In the genomic region with DNA sequence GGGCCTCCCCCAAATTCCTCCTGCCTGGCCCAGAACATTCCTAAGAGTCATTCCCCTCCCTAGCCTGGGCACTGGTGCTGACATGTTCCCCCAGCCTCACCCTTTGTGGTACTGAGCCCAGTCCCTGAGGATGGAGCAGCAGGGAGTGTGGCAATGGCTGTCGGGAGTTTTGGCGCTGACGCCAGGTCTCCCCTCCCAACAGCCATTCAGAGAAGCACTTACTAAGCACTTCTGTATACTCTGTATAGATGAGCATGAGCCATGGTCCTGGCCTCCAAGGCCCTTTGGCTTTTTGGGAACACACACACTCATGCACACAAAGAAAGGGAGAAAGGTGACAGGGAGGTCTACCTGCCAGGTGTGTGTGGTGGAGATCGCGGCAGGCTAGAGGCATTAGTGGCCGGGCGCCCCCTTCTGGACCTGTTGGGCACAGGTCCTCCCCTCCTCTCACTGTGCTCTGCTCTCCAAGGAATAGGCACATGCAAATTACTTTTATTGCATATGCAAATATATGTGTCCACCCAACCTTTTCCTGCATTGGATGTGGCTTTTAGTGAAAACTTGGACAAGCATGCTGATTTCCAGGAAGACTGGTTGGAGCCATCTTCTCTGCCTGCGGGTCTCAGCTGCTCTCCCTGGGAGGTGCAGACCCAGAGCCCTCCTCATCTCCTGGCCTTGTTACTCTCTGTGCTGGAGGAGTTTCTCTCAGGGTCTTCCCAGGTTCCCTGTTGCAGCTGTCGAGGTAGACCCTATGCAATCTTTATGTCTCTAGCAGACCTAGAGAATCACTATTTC, we compare ENCODE assay signal across 7 cellular contexts. TPM values are rescaled to one million over a fixed set of nuclear protein-coding genes. Genes with fewer than 3 reads are reported as not detected.
DNase-seq lines count a peak whose midpoint lies in the region; ATAC-seq and TF ChIP-seq lines count a peak whose summit lies in the region.

No MANE protein-coding gene starts in this region.

- 59% methylated on average over 5 of the region's 9 CpGs for WGBS in mesenchymal stem cell

- H4K8ac ChIP-seq in mesenchymal stem cell (ENCODE audit: low read length): no peak overlapping the region

- H3K9me3 ChIP-seq in mesenchymal stem cell (ENCODE audit: control insufficient read depth, low read length): no peaks in the 10 kb centered on the region

- no peak overlapping the region for H2BK15ac ChIP-seq in mesenchymal stem cell (ENCODE audit: low read depth, poor library complexity, severe bottlenecking)

- TF ChIP-seq CTCF in GM12864 (IDR thresholded peaks at IDR 0.05; ENCODE audit: low read depth, low read length, missing control alignments): peak; percentile 93

- peak; percentile 18 for DNase-seq in GM12864 (ENCODE audit: low read depth)
- peak; percentile 31 for DNase-seq in NCI-H146 treated with DMSO at 0.1 percent for 48 hours (lab: John Stamatoyannopoulos, UW; ENCODE audit: unreplicated experiment)
- peak; percentile 73 for DNase-seq in activated CD4-positive, alpha-beta T cell treated with anti-CD3 and anti-CD28 coated beads, Interleukin-2, amount 50 U/mL, for 1 hour
- peak; percentile 72 for DNase-seq in dermis blood vessel endothelial cell
- peak; percentile 43 for DNase-seq in mesenchymal stem cell
- no peak for DNase-seq in cortex of kidney (lab: John Stamatoyannopoulos, UW)

- H3K4me1 ChIP-seq in mesenchymal stem cell (ENCODE audit: control insufficient read depth, insufficient read depth, low read depth, low read length): no peaks in the 10 kb centered on the region

- H3K9ac ChIP-seq in mesenchymal stem cell (ENCODE audit: low read length): no peak overlapping the region

- no peak overlapping the region for H3K4me2 ChIP-seq in mesenchymal stem cell (ENCODE audit: low read length, poor library complexity, severe bottlenecking)

- no peak overlapping the region for H3K18ac ChIP-seq in mesenchymal stem cell (ENCODE audit: low read depth in 1 of 2, low read length in 2 of 2)

- no peaks in the 10 kb centered on the region for H3K27me3 Mint-ChIP-seq in stimulated activated memory B cell treated with anti-CD40 and anti-IgM and Interleukin-4, amounts not matched to agents 10 μg/mL and 1 μg/mL and 100 μg/mL, for 72 hours

- no peak overlapping the region for H2AFZ ChIP-seq in mesenchymal stem cell (ENCODE audit: low read depth, low read length)

- no peaks in the 10 kb centered on the region for H3K9me3 Mint-ChIP-seq in stimulated activated memory B cell treated with anti-CD40 and anti-IgM and Interleukin-4, amounts not matched to agents 10 μg/mL and 1 μg/mL and 100 μg/mL, for 72 hours

- no peak overlapping the region for H3K4me3 ChIP-seq in GM12864 (ENCODE audit: low read depth, low read length)
- no peak overlapping the region for H3K4me3 ChIP-seq in mesenchymal stem cell (ENCODE audit: insufficient read depth in 1 of 2, low read depth in 1 of 2, low read length in 2 of 2)

- no peaks in the 10 kb centered on the region for H3K27me3 ChIP-seq in mesenchymal stem cell (ENCODE audit: control insufficient read depth in 1 of 2, insufficient read depth in 1 of 2, low read length in 2 of 2)

- H2AK5ac ChIP-seq in mesenchymal stem cell (ENCODE audit: low read length, severe bottlenecking): no peak overlapping the region

- no peak overlapping the region for H3K14ac ChIP-seq in mesenchymal stem cell (ENCODE audit: low read length in 2 of 2)

- H3K23ac ChIP-seq in mesenchymal stem cell (ENCODE audit: low read length in 2 of 2): no peak overlapping the region

- peaks cover 34% of the 10 kb centered on the region for H3K79me1 ChIP-seq in mesenchymal stem cell (replicated peaks; ENCODE audit: low read length, poor library complexity, severe bottlenecking)

- peak; percentile 84 for ATAC-seq in stimulated activated memory B cell treated with anti-CD40 and anti-IgM and Interleukin-4, amounts not matched to agents 10 μg/mL and 1 μg/mL and 100 μg/mL, for 72 hours

- H3K4me1 Mint-ChIP-seq in stimulated activated memory B cell treated with anti-CD40 and anti-IgM and Interleukin-4, amounts not matched to agents 10 μg/mL and 1 μg/mL and 100 μg/mL, for 72 hours: peaks cover 16% of the 10 kb centered on the region

- H2BK120ac ChIP-seq in mesenchymal stem cell (ENCODE audit: low read depth, low read length): no peak overlapping the region

- no peak overlapping the region for H4K91ac ChIP-seq in mesenchymal stem cell (ENCODE audit: low read length)

- H3K27ac ChIP-seq in mesenchymal stem cell (ENCODE audit: low read length, poor library complexity, severe bottlenecking): no peak overlapping the region

- no peak overlapping the region for H3K4ac ChIP-seq in mesenchymal stem cell (ENCODE audit: low read depth in 1 of 2, low read length in 2 of 2)

- H2BK5ac ChIP-seq in mesenchymal stem cell (ENCODE audit: low read depth, low read length, poor library complexity, severe bottlenecking): no peak overlapping the region

- peaks cover 52 to 79% of the 10 kb centered on the region in 2 experiments for H3K36me3 ChIP-seq in mesenchymal stem cell (ENCODE audit: control insufficient read depth in 1 of 2, insufficient read depth in 2 of 2, low read depth in 1 of 2, low read length in 2 of 2)

- H3K4me3 Mint-ChIP-seq in stimulated activated memory B cell treated with anti-CD40 and anti-IgM and Interleukin-4, amounts not matched to agents 10 μg/mL and 1 μg/mL and 100 μg/mL, for 72 hours: no peak overlapping the region

- peaks cover 54% of the 10 kb centered on the region for H3K36me3 Mint-ChIP-seq in stimulated activated memory B cell treated with anti-CD40 and anti-IgM and Interleukin-4, amounts not matched to agents 10 μg/mL and 1 μg/mL and 100 μg/mL, for 72 hours

- no peak overlapping the region for H3K27ac Mint-ChIP-seq in stimulated activated memory B cell treated with anti-CD40 and anti-IgM and Interleukin-4, amounts not matched to agents 10 μg/mL and 1 μg/mL and 100 μg/mL, for 72 hours

- H2BK12ac ChIP-seq in mesenchymal stem cell (ENCODE audit: low read length in 2 of 2): no peak overlapping the region

RNA-seq across cellular contexts. Expression of gene C17orf107, which starts 17.4 kb away (rescaled TPM):
- 0.68 and 1.1 TPM in 2 replicates for total RNA-seq in dermis blood vessel endothelial cell
- 0.17 TPM for polyA plus RNA-seq in mesenchymal stem cell (2013, experiment 1 of 2)
- 0.23 TPM for polyA plus RNA-seq in mesenchymal stem cell (2013, experiment 2 of 2)

RNA-seq across cellular contexts. Expression of gene CHRNE, which starts 20.9 kb away (rescaled TPM):
- total RNA-seq in dermis blood vessel endothelial cell: 0.85 and 3.6 TPM in 2 replicates
- polyA plus RNA-seq in mesenchymal stem cell (2013, experiment 1 of 2): 0.14 TPM
- 0.22 TPM for polyA plus RNA-seq in mesenchymal stem cell (2013, experiment 2 of 2)

RNA-seq across cellular contexts. Expression of gene MINK1, which starts 48.8 kb away (rescaled TPM):
- 44.9 and 58.2 TPM in 2 replicates for total RNA-seq in dermis blood vessel endothelial cell
- 41.2 TPM for polyA plus RNA-seq in mesenchymal stem cell (2013, experiment 1 of 2)
- 38.5 TPM for polyA plus RNA-seq in mesenchymal stem cell (2013, experiment 2 of 2)

RNA-seq across cellular contexts. Expression of gene GP1BA, which starts 50.1 kb away (rescaled TPM):
- not detected in 2 replicates for total RNA-seq in dermis blood vessel endothelial cell
- polyA plus RNA-seq in mesenchymal stem cell (2013, experiment 1 of 2): 0.03 TPM
- polyA plus RNA-seq in mesenchymal stem cell (2013, experiment 2 of 2): not detected

RNA-seq across cellular contexts. Expression of gene SLC25A11, which starts 57.9 kb away (rescaled TPM):
- total RNA-seq in dermis blood vessel endothelial cell: 59.2 and 67.8 TPM in 2 replicates
- polyA plus RNA-seq in mesenchymal stem cell (2013, experiment 1 of 2): 37.5 TPM
- polyA plus RNA-seq in mesenchymal stem cell (2013, experiment 2 of 2): 36.9 TPM
